ENCODE assay signal across 27 cellular contexts in genomic region chr1:57632401-57632800, GRCh38.
DNase-seq lines count a peak whose midpoint lies in the region; ATAC-seq, FAIRE-seq and TF ChIP-seq lines count a peak whose summit lies in the region.
"Had no signal": no experiment of that assay in that cellular context is flagged by ENCODE, and none has a peak within 500 bp of the region (broad histone marks: within the 10 kb centered on the region; RNA-seq: fewer than 3 reads in every experiment).

No MANE protein-coding gene starts in this region.

- no peak overlapping the region for H3K27ac ChIP-seq in astrocyte (ENCODE audit: low read depth, low read length)
- no peak overlapping the region for H3K27ac ChIP-seq in upper lobe of right lung
- H3K27ac ChIP-seq: ascending aorta, thoracic aorta had no signal

- H3K9ac ChIP-seq in astrocyte (ENCODE audit: low read length) = no peak overlapping the region

- no peaks in the 10 kb centered on the region for H3K27me3 Mint-ChIP-seq in astrocyte (ENCODE audit: low read depth, unreplicated experiment)
- no peaks in the 10 kb centered on the region for H3K27me3 Mint-ChIP-seq in activated CD4-positive, alpha-beta memory T cell treated with anti-CD3 and anti-CD28 coated beads for 36 hours

- POLR2A ChIA-PET in activated CD4-positive, alpha-beta memory T cell treated with anti-CD3 and anti-CD28 coated beads for 36 hours (lab: Charles Lee) = no interaction called here

- H3K4me1 ChIP-seq in astrocyte (ENCODE audit: insufficient read depth, low read length) (no peaks in the 10 kb centered on the region), upper lobe of right lung (no peaks in the 10 kb centered on the region)
- H3K4me1 ChIP-seq: ascending aorta had no signal

- no peaks in the 10 kb centered on the region for H3K36me3 Mint-ChIP-seq in astrocyte (ENCODE audit: low read depth, unreplicated experiment)
- H3K36me3 Mint-ChIP-seq in activated CD4-positive, alpha-beta memory T cell treated with anti-CD3 and anti-CD28 coated beads for 36 hours = no peaks in the 10 kb centered on the region
- H3K36me3 Mint-ChIP-seq: activated naive CD8-positive, alpha-beta T cell treated with anti-CD3 and anti-CD28 coated beads, Interleukin-2, amount 10 ng/mL, durations not matched to agents 7 days and 5 days; CD4-positive, alpha-beta memory T cell; mesothelial cell of epicardium; naive thymus-derived CD8-positive, alpha-beta T cell had no signal

- H3K4me1 Mint-ChIP-seq in astrocyte (ENCODE audit: low read depth, unreplicated experiment) = peaks cover 9% of the 10 kb centered on the region
- no peaks in the 10 kb centered on the region for H3K4me1 Mint-ChIP-seq in activated CD4-positive, alpha-beta memory T cell treated with anti-CD3 and anti-CD28 coated beads for 36 hours (ENCODE audit: low read depth)
- H3K4me1 Mint-ChIP-seq: activated naive CD8-positive, alpha-beta T cell treated with anti-CD3 and anti-CD28 coated beads, Interleukin-2, amount 10 ng/mL, durations not matched to agents 7 days and 5 days; CD4-positive, alpha-beta memory T cell; mesothelial cell of epicardium; naive thymus-derived CD8-positive, alpha-beta T cell had no signal

- H3K79me2 ChIP-seq in astrocyte (ENCODE audit: insufficient read depth, low read length) = no peaks in the 10 kb centered on the region

- H3K36me3 ChIP-seq in astrocyte (ENCODE audit: insufficient read depth, low read length) (no peaks in the 10 kb centered on the region), upper lobe of right lung (no peaks in the 10 kb centered on the region)
- H3K36me3 ChIP-seq: ascending aorta, thoracic aorta had no signal

- H4K20me1 ChIP-seq in astrocyte (ENCODE audit: insufficient read depth, low read length) = no peaks in the 10 kb centered on the region

- H3K27ac Mint-ChIP-seq in astrocyte (ENCODE audit: unreplicated experiment) = no peak overlapping the region
- no peak overlapping the region for H3K27ac Mint-ChIP-seq in activated CD4-positive, alpha-beta memory T cell treated with anti-CD3 and anti-CD28 coated beads for 36 hours
- H3K27ac Mint-ChIP-seq: activated naive CD8-positive, alpha-beta T cell treated with anti-CD3 and anti-CD28 coated beads, Interleukin-2, amount 10 ng/mL, durations not matched to agents 7 days and 5 days; CD4-positive, alpha-beta memory T cell; mesothelial cell of epicardium; stimulated activated naive CD8-positive, alpha-beta T cell treated with anti-CD3 and anti-CD28 coated beads, Interleukin-15, Interleukin-2, amounts not matched to agents 100 ng/mL and 50 ng/mL, for 24 hours had no signal

- intact Hi-C loops in upper lobe of right lung (cut with DNase I) = no loop called here
- intact Hi-C loops in activated CD4-positive, alpha-beta memory T cell treated with anti-CD3 and anti-CD28 coated beads for 36 hours (cut with micrococcal nuclease) = no loop called here

- ATAC-seq in upper lobe of right lung (peak; percentile 45), GM21723 (IDR thresholded peaks at IDR 0.05; ENCODE audit: unreplicated experiment) (no peak)
- ATAC-seq: HCT116; left lobe of liver; naive thymus-derived CD8-positive, alpha-beta T cell had no signal

- H3K9me3 Mint-ChIP-seq in astrocyte (ENCODE audit: unreplicated experiment) = no peaks in the 10 kb centered on the region
- H3K9me3 Mint-ChIP-seq in activated CD4-positive, alpha-beta memory T cell treated with anti-CD3 and anti-CD28 coated beads for 36 hours = no peaks in the 10 kb centered on the region
- H3K9me3 Mint-ChIP-seq: activated naive CD8-positive, alpha-beta T cell treated with anti-CD3 and anti-CD28 coated beads, Interleukin-2, amount 10 ng/mL, durations not matched to agents 7 days and 5 days; mesothelial cell of epicardium; naive thymus-derived CD8-positive, alpha-beta T cell; stimulated activated naive CD8-positive, alpha-beta T cell treated with anti-CD3 and anti-CD28 coated beads, Interleukin-15, Interleukin-2, amounts not matched to agents 100 ng/mL and 50 ng/mL, for 24 hours had no signal

- H3K9me3 ChIP-seq in astrocyte (ENCODE audit: insufficient read depth, low read depth, low read length) = no peaks in the 10 kb centered on the region
- no peaks in the 10 kb centered on the region for H3K9me3 ChIP-seq in upper lobe of right lung
- H3K9me3 ChIP-seq: ascending aorta, thoracic aorta had no signal

- H2AFZ ChIP-seq in astrocyte (ENCODE audit: low read depth, low read length) = no peak overlapping the region

- H3K27me3 ChIP-seq in astrocyte (ENCODE audit: insufficient read depth, low read length) (no peaks in the 10 kb centered on the region), upper lobe of right lung (peaks cover 6% of the 10 kb centered on the region)
- H3K27me3 ChIP-seq: ascending aorta had no signal

- no peak overlapping the region for H3K4me2 ChIP-seq in astrocyte (ENCODE audit: low read length)

- TF ChIP-seq CTCF in astrocyte (IDR thresholded peaks at IDR 0.05; ENCODE audit: insufficient read depth, low read depth, low read length) = no peak
- no peak for TF ChIP-seq CTCF in fibroblast of pulmonary artery (IDR thresholded peaks at IDR 0.05; ENCODE audit: low read length, missing control alignments)
- TF ChIP-seq CTCF in upper lobe of right lung (IDR thresholded peaks at IDR 0.05) = no peak

- DNase-seq in HS-5 (ENCODE audit: low read depth) (peak; percentile 31), astrocyte (ENCODE audit: low read depth) (peak; percentile 30), fibroblast of pulmonary artery (ENCODE audit: low read depth) (peak; percentile 56), upper lobe of right lung (no peak), NCI-H1105 (lab: John Stamatoyannopoulos, UW) (no peak)
- DNase-seq in activated CD4-positive, alpha-beta memory T cell treated with anti-CD3 and anti-CD28 coated beads for 36 hours = no peak
- no peak for DNase-seq in stimulated activated CD4-positive, alpha-beta T cell treated with anti-CD3 and anti-CD28 coated beads, Interleukin-2, amount 100 ng/mL, for 48 hours
- DNase-seq: activated CD4-positive, alpha-beta T cell treated with anti-CD3 and anti-CD28 coated beads for 48 hours; activated effector memory CD4-positive, alpha-beta T cell treated with anti-CD3 and anti-CD28 coated beads, Interleukin-2, amount 50 U/mL, for 16 hours; activated naive CD8-positive, alpha-beta T cell treated with anti-CD3 and anti-CD28 coated beads, Interleukin-2, amount 10 ng/mL, durations not matched to agents 7 days and 5 days; activated T-cell treated with anti-CD3 and anti-CD28 coated beads, Interleukin-2, amount 50 U/mL, for 1 hour; CD4-positive, alpha-beta memory T cell; cerebellar nuclear complex; effector CD4-positive, alpha-beta T cell; EL; naive thymus-derived CD8-positive, alpha-beta T cell; NCI-H1436 treated with DMSO at 0.1 percent for 48 hours; occipital lobe had no signal

- H3K4me3 ChIP-seq in astrocyte (ENCODE audit: insufficient read depth, low read depth, low read length) (no peak overlapping the region), fibroblast of pulmonary artery (replicated peaks; ENCODE audit: low read depth, low read length) (no peak overlapping the region), upper lobe of right lung (no peak overlapping the region)
- H3K4me3 ChIP-seq: ascending aorta, thoracic aorta had no signal

- CTCF ChIA-PET in activated CD4-positive, alpha-beta memory T cell treated with anti-CD3 and anti-CD28 coated beads for 36 hours (lab: Charles Lee) = no interaction called here

- H3K4me3 Mint-ChIP-seq in astrocyte (ENCODE audit: unreplicated experiment) = no peak overlapping the region
- H3K4me3 Mint-ChIP-seq in activated CD4-positive, alpha-beta memory T cell treated with anti-CD3 and anti-CD28 coated beads for 36 hours = no peak overlapping the region
- H3K4me3 Mint-ChIP-seq: activated naive CD8-positive, alpha-beta T cell treated with anti-CD3 and anti-CD28 coated beads, Interleukin-2, amount 10 ng/mL, durations not matched to agents 7 days and 5 days; CD4-positive, alpha-beta memory T cell; mesothelial cell of epicardium; naive thymus-derived CD8-positive, alpha-beta T cell; stimulated activated naive CD8-positive, alpha-beta T cell treated with anti-CD3 and anti-CD28 coated beads, Interleukin-15, Interleukin-2, amounts not matched to agents 100 ng/mL and 50 ng/mL, for 24 hours had no signal

- no peak for FAIRE-seq in astrocyte (lab: Jason Lieb, UNC)
- FAIRE-seq: frontal cortex, GM12892 had no signal

Comparison
In these comparisons a context has a peak if more than half of its experiments do, and no peak if none do; other contexts are left out.
1. DNase-seq: peak in HS-5 (single experiment), astrocyte (single experiment) and fibroblast of pulmonary artery (single experiment); none in upper lobe of right lung (single experiment), activated CD4-positive, alpha-beta memory T cell treated with anti-CD3 and anti-CD28 coated beads for 36 hours (single experiment), stimulated activated CD4-positive, alpha-beta T cell treated with anti-CD3 and anti-CD28 coated beads, Interleukin-2, amount 100 ng/mL, for 48 hours (0 of 2) and NCI-H1105 (single experiment).